8 cellular contexts compared by ENCODE assay signal in the genomic region with DNA sequence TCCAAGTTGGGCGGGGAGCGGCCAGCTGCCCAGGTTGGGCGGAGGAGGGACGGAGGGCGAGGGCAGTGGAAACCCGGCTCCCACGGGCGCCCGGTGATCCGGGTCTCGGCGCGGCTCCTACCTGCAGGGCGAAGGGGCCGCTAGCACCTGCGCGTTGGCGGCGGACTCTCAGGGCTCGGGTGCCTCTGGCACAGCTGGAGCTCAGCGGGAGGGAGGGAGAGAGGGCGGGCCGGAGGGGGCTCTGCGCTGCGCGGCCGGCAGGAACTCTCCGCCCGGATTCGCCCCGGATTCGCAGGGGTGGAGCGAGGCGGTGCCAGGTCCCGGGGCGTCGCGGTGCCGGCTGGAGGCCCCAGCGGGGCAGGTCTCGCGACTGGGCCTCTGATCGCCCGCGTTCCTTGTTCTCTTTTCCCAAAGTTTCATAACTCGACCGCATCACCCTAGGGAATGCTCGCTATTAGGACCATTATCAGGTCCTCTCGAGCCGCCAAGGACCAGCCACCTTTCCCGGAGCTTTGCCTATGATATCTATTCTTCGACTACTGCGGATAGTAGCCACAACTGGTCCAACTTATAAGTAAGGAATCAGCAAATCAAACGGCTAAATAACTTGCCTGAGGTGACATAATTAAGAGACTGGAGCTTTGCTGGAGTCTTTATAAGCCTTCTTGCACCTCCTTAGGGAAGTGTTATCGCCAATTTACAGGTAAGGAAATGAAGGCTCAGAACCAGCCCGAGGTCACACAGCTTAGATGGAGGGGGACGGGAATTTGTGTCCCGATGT. TPM values are rescaled to one million over a fixed set of nuclear protein-coding genes. Genes with fewer than 3 reads are reported as not detected.
A peak's percentile ranks its signal among the peaks of the same experiment; 100 is the strongest.
DNase-seq lines count a peak whose midpoint lies in the region; ATAC-seq lines count a peak whose summit lies in the region.

A gene with protein sequence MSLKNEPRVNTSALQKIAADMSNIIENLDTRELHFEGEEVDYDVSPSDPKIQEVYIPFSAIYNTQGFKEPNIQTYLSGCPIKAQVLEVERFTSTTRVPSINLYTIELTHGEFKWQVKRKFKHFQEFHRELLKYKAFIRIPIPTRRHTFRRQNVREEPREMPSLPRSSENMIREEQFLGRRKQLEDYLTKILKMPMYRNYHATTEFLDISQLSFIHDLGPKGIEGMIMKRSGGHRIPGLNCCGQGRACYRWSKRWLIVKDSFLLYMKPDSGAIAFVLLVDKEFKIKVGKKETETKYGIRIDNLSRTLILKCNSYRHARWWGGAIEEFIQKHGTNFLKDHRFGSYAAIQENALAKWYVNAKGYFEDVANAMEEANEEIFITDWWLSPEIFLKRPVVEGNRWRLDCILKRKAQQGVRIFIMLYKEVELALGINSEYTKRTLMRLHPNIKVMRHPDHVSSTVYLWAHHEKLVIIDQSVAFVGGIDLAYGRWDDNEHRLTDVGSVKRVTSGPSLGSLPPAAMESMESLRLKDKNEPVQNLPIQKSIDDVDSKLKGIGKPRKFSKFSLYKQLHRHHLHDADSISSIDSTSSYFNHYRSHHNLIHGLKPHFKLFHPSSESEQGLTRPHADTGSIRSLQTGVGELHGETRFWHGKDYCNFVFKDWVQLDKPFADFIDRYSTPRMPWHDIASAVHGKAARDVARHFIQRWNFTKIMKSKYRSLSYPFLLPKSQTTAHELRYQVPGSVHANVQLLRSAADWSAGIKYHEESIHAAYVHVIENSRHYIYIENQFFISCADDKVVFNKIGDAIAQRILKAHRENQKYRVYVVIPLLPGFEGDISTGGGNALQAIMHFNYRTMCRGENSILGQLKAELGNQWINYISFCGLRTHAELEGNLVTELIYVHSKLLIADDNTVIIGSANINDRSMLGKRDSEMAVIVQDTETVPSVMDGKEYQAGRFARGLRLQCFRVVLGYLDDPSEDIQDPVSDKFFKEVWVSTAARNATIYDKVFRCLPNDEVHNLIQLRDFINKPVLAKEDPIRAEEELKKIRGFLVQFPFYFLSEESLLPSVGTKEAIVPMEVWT (minus strand): TSS at position 206 of the 781 bp plus-strand sequence. CDS start 72,432 bp downstream, outside the sequence.

- H3K4me3 Mint-ChIP-seq in activated CD4-positive, alpha-beta memory T cell treated with anti-CD3 and anti-CD28 coated beads for 36 hours, result peak within 1 kb of the TSS; percentile 72
- H3K4me3 Mint-ChIP-seq in memory B cell, result peak within 1 kb of the TSS; percentile 59
- peak within 1 kb of the TSS; percentile 56 for H3K4me3 Mint-ChIP-seq in stimulated activated memory B cell treated with anti-CD40 and anti-IgM and Interleukin-4, amounts not matched to agents 10 μg/mL and 1 μg/mL and 100 μg/mL, for 72 hours

- H3K27me3 Mint-ChIP-seq in activated CD4-positive, alpha-beta memory T cell treated with anti-CD3 and anti-CD28 coated beads for 36 hours, result peaks cover 40% of the 10 kb centered on the region
- peaks cover 21% of the 10 kb centered on the region for H3K27me3 Mint-ChIP-seq in memory B cell
- H3K27me3 Mint-ChIP-seq in stimulated activated memory B cell treated with anti-CD40 and anti-IgM and Interleukin-4, amounts not matched to agents 10 μg/mL and 1 μg/mL and 100 μg/mL, for 72 hours, result peaks cover 46% of the 10 kb centered on the region

- H3K36me3 Mint-ChIP-seq in activated CD4-positive, alpha-beta memory T cell treated with anti-CD3 and anti-CD28 coated beads for 36 hours, result no peaks in the 10 kb centered on the region
- peaks cover 5% of the 10 kb centered on the region for H3K36me3 Mint-ChIP-seq in memory B cell
- no peaks in the 10 kb centered on the region for H3K36me3 Mint-ChIP-seq in stimulated activated memory B cell treated with anti-CD40 and anti-IgM and Interleukin-4, amounts not matched to agents 10 μg/mL and 1 μg/mL and 100 μg/mL, for 72 hours

- peaks cover 18% of the 10 kb centered on the region for H3K4me1 Mint-ChIP-seq in activated CD4-positive, alpha-beta memory T cell treated with anti-CD3 and anti-CD28 coated beads for 36 hours (ENCODE audit: low read depth)
- H3K4me1 Mint-ChIP-seq in memory B cell, result peaks cover 6% of the 10 kb centered on the region
- peaks cover 10% of the 10 kb centered on the region for H3K4me1 Mint-ChIP-seq in stimulated activated memory B cell treated with anti-CD40 and anti-IgM and Interleukin-4, amounts not matched to agents 10 μg/mL and 1 μg/mL and 100 μg/mL, for 72 hours

- DNase-seq in stimulated activated naive CD4-positive, alpha-beta T cell treated with Interleukin-2 at 50 U/mL for 16 hours (lab: John Stamatoyannopoulos, UW), result peak; percentile 26
- no peak for DNase-seq in stimulated activated naive CD4-positive, alpha-beta T cell (lab: John Stamatoyannopoulos, UW)
- peak; percentile 53 for DNase-seq in NCI-H2029 treated with DMSO at 0.1 percent for 48 hours (lab: John Stamatoyannopoulos, UW)
- peak; percentile 38 for DNase-seq in activated CD4-positive, alpha-beta memory T cell treated with anti-CD3 and anti-CD28 coated beads for 36 hours
- no peak for DNase-seq in memory B cell (ENCODE audit: low spot score in 2 of 2)

- POLR2A ChIA-PET in activated CD4-positive, alpha-beta memory T cell treated with anti-CD3 and anti-CD28 coated beads for 36 hours (lab: Charles Lee), result no interaction called here

- H3K27ac Mint-ChIP-seq in activated CD4-positive, alpha-beta memory T cell treated with anti-CD3 and anti-CD28 coated beads for 36 hours, result no peak within 1 kb of the TSS
- H3K27ac Mint-ChIP-seq in memory B cell, result no peak within 1 kb of the TSS
- H3K27ac Mint-ChIP-seq in stimulated activated memory B cell treated with anti-CD40 and anti-IgM and Interleukin-4, amounts not matched to agents 10 μg/mL and 1 μg/mL and 100 μg/mL, for 72 hours, result no peak within 1 kb of the TSS

- H3K9me3 Mint-ChIP-seq in activated CD4-positive, alpha-beta memory T cell treated with anti-CD3 and anti-CD28 coated beads for 36 hours, result no peaks in the 10 kb centered on the region
- peaks cover 2% of the 10 kb centered on the region for H3K9me3 Mint-ChIP-seq in memory B cell
- peaks cover 3% of the 10 kb centered on the region for H3K9me3 Mint-ChIP-seq in stimulated activated memory B cell treated with anti-CD40 and anti-IgM and Interleukin-4, amounts not matched to agents 10 μg/mL and 1 μg/mL and 100 μg/mL, for 72 hours

- in situ Hi-C loops in endometrial microvascular endothelial cells (cut with HindIII; ENCODE audit: inconsistent ontology term, low pct_unique_long_range_greater_than_20kb, low sequenced_read_pairs), result no loop called here

- CTCF ChIA-PET in activated CD4-positive, alpha-beta memory T cell treated with anti-CD3 and anti-CD28 coated beads for 36 hours (lab: Charles Lee), result interaction anchor here (1.6 kb wide), 1 partner anchor 108 kb away, joined by 4 read pairs; no protein-coding TSS in a partner anchor

- intact Hi-C loops in activated CD4-positive, alpha-beta memory T cell treated with anti-CD3 and anti-CD28 coated beads for 36 hours (cut with micrococcal nuclease), result no loop called here

- ATAC-seq in HG02763 (IDR thresholded peaks at IDR 0.05; ENCODE audit: unreplicated experiment) (peak; percentile 56), memory B cell (ENCODE audit: low read depth) (no peak)
- peak; percentile 37 for ATAC-seq in stimulated activated memory B cell treated with anti-CD40 and anti-IgM and Interleukin-4, amounts not matched to agents 10 μg/mL and 1 μg/mL and 100 μg/mL, for 72 hours

RNA-seq across cellular contexts. Expression of the gene that starts here (rescaled TPM):
- 1 to 10 TPM in 1 of 2 experiments, under 1 TPM in 1; 0.99 to 1.4 TPM for total RNA-seq in activated CD4-positive, alpha-beta memory T cell treated with anti-CD3 and anti-CD28 coated beads for 36 hours
- 38.3 TPM for total RNA-seq in endometrial microvascular endothelial cells (ENCODE audit: inconsistent ontology term)

Comparison
In these comparisons a context has a peak if more than half of its experiments do, and no peak if none do; other contexts are left out.
1. RNA of the gene that starts here (total RNA-seq): 38.3 TPM in endometrial microvascular endothelial cells (single experiment); 0.99 to 1.4 TPM in activated CD4-positive, alpha-beta memory T cell treated with anti-CD3 and anti-CD28 coated beads for 36 hours; every median in the first group is over 10 times any median in the second.
2. DNase-seq: peak in stimulated activated naive CD4-positive, alpha-beta T cell treated with Interleukin-2 at 50 U/mL for 16 hours (single experiment), NCI-H2029 treated with DMSO at 0.1 percent for 48 hours (single experiment) and activated CD4-positive, alpha-beta memory T cell treated with anti-CD3 and anti-CD28 coated beads for 36 hours (single experiment); none in stimulated activated naive CD4-positive, alpha-beta T cell (0 of 6) and memory B cell (0 of 2).
3. Peak in every context shown above with its lines, with median percentiles within 50 percentile points of each other: H3K4me3 Mint-ChIP-seq.